ENCODE assay signal across 1 cellular context in genomic region chr6:11221623-11222384, GRCh38.
TF ChIP-seq lines count a peak whose summit lies in the region.

No MANE protein-coding gene starts in this region.

TF ChIP-seq in SK-N-SH treated with all-trans-retinoic acid at 6 μM for 48 hours, 23 proteins besides CTCF, POLR2A, EP300 and RAD21 (continued from another document):
- TF ChIP-seq, protein P1, sequence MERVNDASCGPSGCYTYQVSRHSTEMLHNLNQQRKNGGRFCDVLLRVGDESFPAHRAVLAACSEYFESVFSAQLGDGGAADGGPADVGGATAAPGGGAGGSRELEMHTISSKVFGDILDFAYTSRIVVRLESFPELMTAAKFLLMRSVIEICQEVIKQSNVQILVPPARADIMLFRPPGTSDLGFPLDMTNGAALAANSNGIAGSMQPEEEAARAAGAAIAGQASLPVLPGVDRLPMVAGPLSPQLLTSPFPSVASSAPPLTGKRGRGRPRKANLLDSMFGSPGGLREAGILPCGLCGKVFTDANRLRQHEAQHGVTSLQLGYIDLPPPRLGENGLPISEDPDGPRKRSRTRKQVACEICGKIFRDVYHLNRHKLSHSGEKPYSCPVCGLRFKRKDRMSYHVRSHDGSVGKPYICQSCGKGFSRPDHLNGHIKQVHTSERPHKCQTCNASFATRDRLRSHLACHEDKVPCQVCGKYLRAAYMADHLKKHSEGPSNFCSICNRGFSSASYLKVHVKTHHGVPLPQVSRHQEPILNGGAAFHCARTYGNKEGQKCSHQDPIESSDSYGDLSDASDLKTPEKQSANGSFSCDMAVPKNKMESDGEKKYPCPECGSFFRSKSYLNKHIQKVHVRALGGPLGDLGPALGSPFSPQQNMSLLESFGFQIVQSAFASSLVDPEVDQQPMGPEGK (CRISPR knock-in tag; IDR thresholded peaks at IDR 0.05; ENCODE audit: borderline replicate concordance): no peak; the same call in 1 of the 2 replicates
- TF ChIP-seq ISL1 (CRISPR knock-in tag; IDR thresholded peaks at IDR 0.05) (peak; percentile 92), CREB5 (CRISPR knock-in tag; IDR thresholded peaks at IDR 0.05; ENCODE audit: low read depth) (no peak), BACH2 (CRISPR knock-in tag; IDR thresholded peaks at IDR 0.05; ENCODE audit: borderline replicate concordance) (no peak), ZFP3 (CRISPR knock-in tag; IDR thresholded peaks at IDR 0.05) (0 out of 2 replicates have a peak, but pooled peaks have one; percentile 21), ZNF8 (CRISPR knock-in tag; IDR thresholded peaks at IDR 0.05) (no peak), OSR1 (CRISPR knock-in tag; IDR thresholded peaks at IDR 0.05) (no peak)
